Comparison of ENCODE assay signal across 30 cellular contexts in genomic region chr2:181923123-181923522, GRCh38.
"Had no signal": no experiment of that assay in that cellular context is flagged by ENCODE, and none has a peak within 500 bp of the region (broad histone marks: within the 10 kb centered on the region; RNA-seq: fewer than 3 reads in every experiment).

No MANE protein-coding gene starts in this region.

- FAIRE-seq: keratinocyte had no signal

- H3K36me3 Mint-ChIP-seq: natural killer cell had no signal

- H3K9me3 Mint-ChIP-seq: mesothelial cell of epicardium; natural killer cell; neural progenitor cell; stimulated activated effector memory CD8-positive, alpha-beta T cell treated with anti-CD3 and anti-CD28 coated beads, Interleukin-12 subunit alpha, Interleukin-12 subunit beta, amount 100 ng/mL, for 72 hours; stimulated activated naive CD8-positive, alpha-beta T cell treated with anti-CD3 and anti-CD28 coated beads, Interleukin-15, Interleukin-2, amounts not matched to agents 100 ng/mL and 50 ng/mL, for 24 hours; type B pancreatic cell had no signal

- H3K4me2 ChIP-seq: hepatocyte had no signal

- H2AFZ ChIP-seq: hepatocyte, neural progenitor cell had no signal

- H3K4me3 Mint-ChIP-seq: mesothelial cell of epicardium; naive B cell; natural killer cell; nephron progenitor cell; neural progenitor cell; stimulated activated effector memory CD8-positive, alpha-beta T cell treated with anti-CD3 and anti-CD28 coated beads, Interleukin-12 subunit alpha, Interleukin-12 subunit beta, amount 100 ng/mL, for 72 hours; stimulated activated naive CD8-positive, alpha-beta T cell treated with anti-CD3 and anti-CD28 coated beads, Interleukin-15, Interleukin-2, amounts not matched to agents 100 ng/mL and 50 ng/mL, for 24 hours; type B pancreatic cell had no signal

- ATAC-seq: left colon; left lung; natural killer cell; right cardiac atrium; stimulated activated effector memory CD8-positive, alpha-beta T cell treated with anti-CD3 and anti-CD28 coated beads, Interleukin-12 subunit alpha, Interleukin-12 subunit beta, amount 100 ng/mL, for 72 hours had no signal

- H3K4me1 Mint-ChIP-seq: natural killer cell; nephron progenitor cell; stimulated activated effector memory CD8-positive, alpha-beta T cell treated with anti-CD3 and anti-CD28 coated beads, Interleukin-12 subunit alpha, Interleukin-12 subunit beta, amount 100 ng/mL, for 72 hours had no signal

- H3K9ac ChIP-seq: neural progenitor cell had no signal

- DNase-seq: left colon; left lung; mesendoderm; naive B cell; natural killer cell; nephron progenitor cell; occipital lobe; ovary; posterior cingulate gyrus; retina; right cardiac atrium; sigmoid colon; small intestine; spleen; stimulated activated CD4-positive, alpha-beta T cell treated with anti-CD3 and anti-CD28 coated beads, Interleukin-4, amount 100 ng/mL, for 24 hours; stimulated activated naive CD4-positive, alpha-beta T cell; tibial artery; uterus had no signal

- H3K27me3 Mint-ChIP-seq: naive B cell; stimulated activated naive CD8-positive, alpha-beta T cell treated with anti-CD3 and anti-CD28 coated beads, Interleukin-15, Interleukin-2, amounts not matched to agents 100 ng/mL and 50 ng/mL, for 24 hours; type B pancreatic cell had no signal

- H3K9me3 ChIP-seq: left lung, neutrophil, ovary, prostate gland, sigmoid colon, spleen, suprapubic skin, thoracic aorta, tibial artery, uterus had no signal

- H3K27ac ChIP-seq: hepatocyte, left lung, neural progenitor cell, neutrophil, ovary, prostate gland, sigmoid colon, spleen, suprapubic skin, thoracic aorta, tibial artery, uterus had no signal

- H3K4me3 ChIP-seq: hepatocyte, left lung, lung, neural progenitor cell, ovary, prostate gland, sigmoid colon, spleen, suprapubic skin, thoracic aorta, tibial artery, uterus had no signal

- H3K4me1 ChIP-seq: prostate gland, sigmoid colon, tibial artery, uterus had no signal

- H3K27ac Mint-ChIP-seq: mesothelial cell of epicardium; natural killer cell; nephron progenitor cell; neural progenitor cell; stimulated activated effector memory CD8-positive, alpha-beta T cell treated with anti-CD3 and anti-CD28 coated beads, Interleukin-12 subunit alpha, Interleukin-12 subunit beta, amount 100 ng/mL, for 72 hours; stimulated activated naive CD8-positive, alpha-beta T cell treated with anti-CD3 and anti-CD28 coated beads, Interleukin-15, Interleukin-2, amounts not matched to agents 100 ng/mL and 50 ng/mL, for 24 hours; type B pancreatic cell had no signal

- H3K27me3 ChIP-seq: hepatocyte, left lung, neural progenitor cell, neutrophil, ovary, sigmoid colon, spleen, suprapubic skin, tibial artery, uterus had no signal

- H3K36me3 ChIP-seq: ovary, prostate gland, uterus had no signal
